In genomic region chr5:138542956-138543729, GRCh38 we compare ENCODE assay signal across 8 cellular contexts.
DNase-seq lines count a peak whose midpoint lies in the region; ATAC-seq and TF ChIP-seq lines count a peak whose summit lies in the region.

Gene ETF1 (minus strand): TSS chr5:138543236. CDS start chr5:138542918, 318 bp downstream.

- peak; percentile 88 for ATAC-seq in GM19035 (IDR thresholded peaks at IDR 0.05; ENCODE audit: unreplicated experiment)
- ATAC-seq in HG03354 (IDR thresholded peaks at IDR 0.05; ENCODE audit: poor library complexity, severe bottlenecking, unreplicated experiment): peak; percentile 93
- ATAC-seq in activated CD4-positive, CD25-positive, alpha-beta regulatory T cell treated with anti-CD3 and anti-CD28 coated beads, Interleukin-2, amount 50 U/mL, for 24 hours: peak; percentile 93

- no peak for TF ChIP-seq CTCF in AG09319 (IDR thresholded peaks at IDR 0.05; ENCODE audit: low read depth, low read length)

- DNase-seq in AG09319 (ENCODE audit: extremely low read depth, low read depth) (peak; percentile 100), NCI-H446 treated with DMSO at 0.1 percent for 48 hours (lab: John Stamatoyannopoulos, UW) (peak; percentile 98), cerebellar cortex (ENCODE audit: low spot score) (peak; percentile 100), iris pigment epithelial cell (ENCODE audit: low read depth) (peak; percentile 100)
- peak; percentile 98 for DNase-seq in stimulated activated CD4-positive, alpha-beta T cell treated with anti-CD3 and anti-CD28 coated beads, Interleukin-12 subunit alpha, Interleukin-12 subunit beta, amount 100 ng/mL, for 4 hours

Comparison
In these comparisons a context has a peak if more than half of its experiments do, and no peak if none do; other contexts are left out.
1. Peak in every context shown above with its lines: DNase-seq and ATAC-seq.